8 cellular contexts compared by ENCODE assay signal in genomic region chr3:138835177-138835757, GRCh38. TPM values are rescaled to one million over a fixed set of nuclear protein-coding genes. Genes with fewer than 3 reads are reported as not detected.
DNase-seq lines count a peak whose midpoint lies in the region; ATAC-seq and TF ChIP-seq lines count a peak whose summit lies in the region.

No MANE protein-coding gene starts in this region.

- H2BK5ac ChIP-seq in mesendoderm (ENCODE audit: low read length), result peak overlapping the region; percentile 96

- peaks cover 14% of the 10 kb centered on the region for H3K4me1 ChIP-seq in Karpas-422 (ENCODE audit: low read length)
- H3K4me1 ChIP-seq in mesendoderm (ENCODE audit: control insufficient read depth, low read depth, low read length), result peaks cover 5% of the 10 kb centered on the region
- peaks cover 20% of the 10 kb centered on the region for H3K4me1 ChIP-seq in vagina

- no peaks in the 10 kb centered on the region for H3K9me3 Mint-ChIP-seq in chondrocyte (ENCODE audit: low read depth)

- peak overlapping the region; percentile 57 for H4K8ac ChIP-seq in mesendoderm (ENCODE audit: low read depth, low read length)

- no peak for TF ChIP-seq POLR2A in vagina (IDR thresholded peaks at IDR 0.05)

- H3K79me2 ChIP-seq in Karpas-422 (ENCODE audit: low read length) (peaks cover 37% of the 10 kb centered on the region), mesendoderm (ENCODE audit: control insufficient read depth, insufficient read depth, low read length) (peaks cover 31% of the 10 kb centered on the region)

- no peak for TF ChIP-seq CTCF in chondrocyte (IDR thresholded peaks at IDR 0.05)
- no peak for TF ChIP-seq CTCF in vagina (IDR thresholded peaks at IDR 0.05)

- H3K27me3 Mint-ChIP-seq in chondrocyte (ENCODE audit: low read depth), result no peaks in the 10 kb centered on the region

- peak overlapping the region; percentile 95 for H3K56ac ChIP-seq in mesendoderm (ENCODE audit: low read length)

- H2BK15ac ChIP-seq in mesendoderm (replicated peaks; ENCODE audit: low read depth), result no peak overlapping the region

- H2BK120ac ChIP-seq in mesendoderm (ENCODE audit: low read depth, low read length), result no peak overlapping the region

- H3K23ac ChIP-seq in mesendoderm (ENCODE audit: low read length), result peak overlapping the region; percentile 45

- peak overlapping the region; percentile 94 for H2AFZ ChIP-seq in Karpas-422 (ENCODE audit: low read length)

- H3K4me3 ChIP-seq in Karpas-422 (ENCODE audit: low read length), result peak overlapping the region; percentile 78
- H3K4me3 ChIP-seq in mesendoderm (ENCODE audit: low read length), result peak overlapping the region; percentile 50
- peak overlapping the region; percentile 76 to 83 for H3K4me3 ChIP-seq in vagina

- intact Hi-C loops in vagina (cut with DNase I), result loop anchor here (10.0 kb wide), 1 partner anchor 230 kb away; the partner anchor contains the start of gene FAIM

- H3K27ac ChIP-seq in Karpas-422 (ENCODE audit: low read length), result no peak overlapping the region
- peak overlapping the region; percentile 97 for H3K27ac ChIP-seq in mesendoderm (ENCODE audit: low read depth, low read length)
- peak overlapping the region; percentile 92 for H3K27ac ChIP-seq in vagina

- H3K9ac ChIP-seq in Karpas-422 (ENCODE audit: low read length) (peak overlapping the region; percentile 94), mesendoderm (ENCODE audit: low read length) (peak overlapping the region; percentile 92)

- H3K4me2 ChIP-seq in Karpas-422 (ENCODE audit: low read depth, low read length, poor library complexity, severe bottlenecking) (peak overlapping the region; percentile 70), mesendoderm (ENCODE audit: low read length) (peak overlapping the region; percentile 91)

- H3K4ac ChIP-seq in mesendoderm (ENCODE audit: low read depth, low read length), result peak overlapping the region; percentile 95

- peaks cover 15% of the 10 kb centered on the region for H3K4me1 Mint-ChIP-seq in chondrocyte (ENCODE audit: low read depth)

- peak overlapping the region; percentile 94 for H3K18ac ChIP-seq in mesendoderm (ENCODE audit: low read length)

- peak overlapping the region; percentile 86 for H3K4me3 Mint-ChIP-seq in chondrocyte (ENCODE audit: unreplicated experiment)

- H3K36me3 ChIP-seq in Karpas-422 (ENCODE audit: insufficient read depth, low read length) (no peaks in the 10 kb centered on the region), mesendoderm (ENCODE audit: control insufficient read depth, insufficient read depth, low read length) (no peaks in the 10 kb centered on the region), vagina (no peaks in the 10 kb centered on the region)

- ATAC-seq in GM18907 (IDR thresholded peaks at IDR 0.05; ENCODE audit: unreplicated experiment), result peak; percentile 1

- DNase-seq in Karpas-422 (no peak), chondrocyte (ENCODE audit: low spot score) (no peak), mesendoderm (no peak), vagina (ENCODE audit: extremely low spot score in 2 of 2) (no peak), SIG-M5 treated with dmso at 0.1 percent for 504 hours (lab: John Stamatoyannopoulos, UW; ENCODE audit: unreplicated experiment) (no peak)
- DNase-seq in stimulated activated CD4-positive, alpha-beta T cell treated with anti-CD3 and anti-CD28 coated beads, Interleukin-15, amount 100 ng/mL, for 24 hours, result no peak
- DNase-seq in activated CD4-positive, alpha-beta T cell treated with anti-CD3 and anti-CD28 coated beads for 4 hours, result no peak

- H3K27ac Mint-ChIP-seq in chondrocyte (ENCODE audit: unreplicated experiment), result peak overlapping the region; percentile 97

- H3K27me3 ChIP-seq in Karpas-422 (ENCODE audit: low read length) (no peaks in the 10 kb centered on the region), mesendoderm (ENCODE audit: insufficient read depth, low read length, poor library complexity) (no peaks in the 10 kb centered on the region), vagina (no peaks in the 10 kb centered on the region)

- H3K79me1 ChIP-seq in mesendoderm (ENCODE audit: low read length), result peaks cover 6% of the 10 kb centered on the region

- no peaks in the 10 kb centered on the region for H3K36me3 Mint-ChIP-seq in chondrocyte (ENCODE audit: low read depth)

- H4K5ac ChIP-seq in mesendoderm (ENCODE audit: low read length), result peak overlapping the region; percentile 95

- H4K20me1 ChIP-seq in Karpas-422 (ENCODE audit: insufficient read depth, low read depth, low read length), result no peaks in the 10 kb centered on the region; the same call in 1 of the 2 replicates

- H2AK5ac ChIP-seq in mesendoderm (ENCODE audit: low read length), result peak overlapping the region; percentile 74

- WGBS in mesendoderm (ENCODE audit: extremely low coverage, insufficient coverage, low lambda C conversion rate), result no CpG with 5 or more reads among the region's 15 CpGs

- H3K9me3 ChIP-seq in Karpas-422 (ENCODE audit: low read length), result no peaks in the 10 kb centered on the region
- no peaks in the 10 kb centered on the region for H3K9me3 ChIP-seq in vagina

- H3K9me2 ChIP-seq in Karpas-422 (replicated peaks; ENCODE audit: insufficient read depth, low read length), result no peaks in the 10 kb centered on the region

RNA-seq across cellular contexts. Expression of gene PIK3CB, which starts 0.5 kb away (rescaled TPM):
- total RNA-seq in Karpas-422 (2014; rRNA removed; shearing (Covaris generic); ENCODE audit: low replicate concordance), result 13.0 and 35.3 TPM in 2 replicates
- total RNA-seq in chondrocyte, result 19.5 to 25.9 TPM (median 21.2 TPM) in 3 replicates
- 38.5 TPM for polyA plus RNA-seq in mesendoderm (2013, experiment 1 of 2)
- 37.2 TPM for polyA plus RNA-seq in mesendoderm (2013, experiment 2 of 2)
- 31.9 TPM for total RNA-seq in vagina
